Comparison of ENCODE assay signal across 11 cellular contexts in genomic region chr2:1656961-1657841, GRCh38.
DNase-seq lines count a peak whose midpoint lies in the region; ATAC-seq and TF ChIP-seq lines count a peak whose summit lies in the region.
"Had no signal": no experiment of that assay in that cellular context is flagged by ENCODE, and none has a peak within 500 bp of the region (broad histone marks: within the 10 kb centered on the region; RNA-seq: fewer than 3 reads in every experiment).

No MANE protein-coding gene starts in this region.

- H3K27ac Mint-ChIP-seq in H9: peak overlapping the region; percentile 30 to 82 (median 37); a peak in 6 of 7 replicates
- H3K27ac Mint-ChIP-seq: activated T-helper 17 cell treated with anti-CD3 and anti-CD28 coated beads, Interleukin-2, amount 50 U/mL, for 72 hours had no signal

- H3K4me3 ChIP-seq in OCI-LY7 (ENCODE audit: low read depth, low read length, poor library complexity, severe bottlenecking) (no peak overlapping the region), right atrium auricular region (no peak overlapping the region), smooth muscle cell (no peak overlapping the region), HAP-1 (no peak overlapping the region)
- H3K4me3 ChIP-seq: GM23248, testis had no signal

- H3K9me3 Mint-ChIP-seq in H9: no peaks in the 10 kb centered on the region
- H3K9me3 Mint-ChIP-seq: activated T-helper 17 cell treated with anti-CD3 and anti-CD28 coated beads, Interleukin-2, amount 50 U/mL, for 72 hours had no signal

- H3K18ac ChIP-seq in H9 (ENCODE audit: insufficient read length, low read depth, low read length): no peak overlapping the region

- peaks cover 2% of the 10 kb centered on the region for H3K27me3 Mint-ChIP-seq in H9 (ENCODE audit: low read depth)
- H3K27me3 Mint-ChIP-seq: activated T-helper 17 cell treated with anti-CD3 and anti-CD28 coated beads, Interleukin-2, amount 50 U/mL, for 72 hours had no signal

- no peak overlapping the region for H3K4ac ChIP-seq in H9 (ENCODE audit: low read depth, low read length)

- no TSS peak for BruUV-seq in OCI-LY7 (replicated peaks; lab: Mats Ljungman, UMichigan)

- H3K27me3 ChIP-seq in H9 (ENCODE audit: insufficient read depth, low read length) (no peaks in the 10 kb centered on the region), right atrium auricular region (no peaks in the 10 kb centered on the region), smooth muscle cell (ENCODE audit: low read depth) (no peaks in the 10 kb centered on the region), HAP-1 (ENCODE audit: low read depth) (no peaks in the 10 kb centered on the region)
- H3K27me3 ChIP-seq: testis had no signal

- POLR2A ChIA-PET in OCI-LY7 (lab: Charles Lee): no interaction called here

- no peak overlapping the region for H3K4me3 Mint-ChIP-seq in H9
- H3K4me3 Mint-ChIP-seq: activated T-helper 17 cell treated with anti-CD3 and anti-CD28 coated beads, Interleukin-2, amount 50 U/mL, for 72 hours had no signal

- DNase-seq in H9: peak; percentile 68
- no peak for DNase-seq in OCI-LY7 (ENCODE audit: low spot score)
- DNase-seq in right atrium auricular region (ENCODE audit: low spot score): no peak
- DNase-seq in smooth muscle cell (lab: John Stamatoyannopoulos, UW; ENCODE audit: unreplicated experiment): no peak
- no peak for DNase-seq in HAP-1 (ENCODE audit: low spot score in 2 of 2)
- DNase-seq: activated CD4-positive, alpha-beta T cell treated with anti-CD3 and anti-CD28 coated beads for 4 hours; GM23248; testis had no signal

- H2AFZ ChIP-seq in H9 (ENCODE audit: low read length) (no peak overlapping the region), OCI-LY7 (ENCODE audit: low read length) (no peak overlapping the region), smooth muscle cell (ENCODE audit: low read depth) (no peak overlapping the region)
- H2AFZ ChIP-seq: GM23248 had no signal

- H2BK12ac ChIP-seq in H9 (ENCODE audit: insufficient read length, low read depth, low read length): no peak overlapping the region

- no peak overlapping the region for H2BK20ac ChIP-seq in H9 (ENCODE audit: low read depth, low read length, poor library complexity, severe bottlenecking)

- CTCF ChIA-PET in OCI-LY7 (lab: Charles Lee; ENCODE audit: unreplicated experiment): no interaction called here

- H4K8ac ChIP-seq in H9 (replicated peaks; ENCODE audit: insufficient read length, low read depth, low read length): no peak overlapping the region

- H3K14ac ChIP-seq in H9 (ENCODE audit: insufficient read depth, low read length): no peak overlapping the region

- no peak overlapping the region for H2BK120ac ChIP-seq in H9 (ENCODE audit: low read depth, low read length, poor library complexity, severe bottlenecking)

- H3K56ac ChIP-seq in H9 (ENCODE audit: insufficient read length, low read depth, low read length): no peak overlapping the region

- H3K79me2 ChIP-seq in H9 (ENCODE audit: insufficient read depth, low read length): no peaks in the 10 kb centered on the region
- no peaks in the 10 kb centered on the region for H3K79me2 ChIP-seq in OCI-LY7 (ENCODE audit: insufficient read depth, low read depth, low read length)
- H3K79me2 ChIP-seq in smooth muscle cell (ENCODE audit: low read depth): peaks cover 3% of the 10 kb centered on the region

- H3K4me2 ChIP-seq in H9 (ENCODE audit: insufficient read depth, insufficient read length, low read length) (no peak overlapping the region), OCI-LY7 (ENCODE audit: low read length) (no peak overlapping the region), smooth muscle cell (no peak overlapping the region)

- intact Hi-C loops in OCI-LY7 (cut with micrococcal nuclease; ENCODE audit: unreplicated experiment): loop anchor here (5.0 kb wide), 1 partner anchor 65 kb away; no protein-coding TSS in a partner anchor

- H3K36me3 ChIP-seq in OCI-LY7 (ENCODE audit: insufficient read depth, low read length) (no peaks in the 10 kb centered on the region), right atrium auricular region (peaks cover 26% of the 10 kb centered on the region), smooth muscle cell (ENCODE audit: low read depth) (peaks cover 13% of the 10 kb centered on the region), HAP-1 (replicated peaks) (no peaks in the 10 kb centered on the region)

- H2BK5ac ChIP-seq in H9 (ENCODE audit: insufficient read length, low read length): no peak overlapping the region

- WGBS in H9 (ENCODE audit: extremely low coverage, insufficient read length, low lambda C conversion rate): no CpG with 5 or more reads among the region's 7 CpGs
- 73% methylated on average over 7 of the region's 7 CpGs for WGBS in smooth muscle cell (ENCODE audit: low lambda C conversion rate)

- H4K20me1 ChIP-seq in H9 (ENCODE audit: control insufficient read depth, insufficient read depth, insufficient read length): peaks cover 5% of the 10 kb centered on the region
- no peaks in the 10 kb centered on the region for H4K20me1 ChIP-seq in OCI-LY7 (ENCODE audit: insufficient read depth, low read length)
- H4K20me1 ChIP-seq in smooth muscle cell (ENCODE audit: low read depth): peaks cover 3% of the 10 kb centered on the region

- ATAC-seq in HG03378 (IDR thresholded peaks at IDR 0.05; ENCODE audit: unreplicated experiment) (no peak), GM21576 (IDR thresholded peaks at IDR 0.05; ENCODE audit: unreplicated experiment) (no peak)
- ATAC-seq: activated T-helper 17 cell treated with anti-CD3 and anti-CD28 coated beads, Interleukin-2, amount 50 U/mL, for 72 hours had no signal

- H2AK5ac ChIP-seq in H9 (ENCODE audit: insufficient read length, low read length): no peak overlapping the region

- H3K9me3 ChIP-seq in H9 (ENCODE audit: control insufficient read depth, low read depth, low read length) (no peaks in the 10 kb centered on the region), OCI-LY7 (ENCODE audit: low read length) (no peaks in the 10 kb centered on the region), right atrium auricular region (no peaks in the 10 kb centered on the region), smooth muscle cell (replicated peaks; ENCODE audit: low read depth) (no peaks in the 10 kb centered on the region), HAP-1 (no peaks in the 10 kb centered on the region)
- H3K9me3 ChIP-seq: testis had no signal

- H3K27ac ChIP-seq in H9 (ENCODE audit: insufficient read length, low read depth, low read length) (no peak overlapping the region), OCI-LY7 (ENCODE audit: low read depth, low read length, poor library complexity, severe bottlenecking) (no peak overlapping the region), right atrium auricular region (peak overlapping the region; percentile 68 to 76), smooth muscle cell (ENCODE audit: low read depth) (peak overlapping the region; percentile 97)
- H3K27ac ChIP-seq: GM23248, testis had no signal

- no peak overlapping the region for H2BK15ac ChIP-seq in H9 (ENCODE audit: low read depth, low read length)

- H3T11ph ChIP-seq in H9 (ENCODE audit: low read length): no peak overlapping the region

- no peak overlapping the region for H3K23ac ChIP-seq in H9 (ENCODE audit: insufficient read length, low read depth, low read length)

- H3K4me1 ChIP-seq in H9 (ENCODE audit: insufficient read depth, low read length) (no peaks in the 10 kb centered on the region; the same call in 1 of the 2 replicates), OCI-LY7 (ENCODE audit: insufficient read depth, low read length, poor library complexity, severe bottlenecking) (no peaks in the 10 kb centered on the region), right atrium auricular region (peaks cover 0 to 18% of the 10 kb centered on the region in 2 donors), smooth muscle cell (ENCODE audit: low read depth) (no peaks in the 10 kb centered on the region), HAP-1 (no peaks in the 10 kb centered on the region)
- H3K4me1 ChIP-seq: testis had no signal

- no peak overlapping the region for H3K9ac ChIP-seq in H9 (ENCODE audit: extremely low read depth, insufficient read length, low read length)
- no peak overlapping the region for H3K9ac ChIP-seq in smooth muscle cell (ENCODE audit: low read depth)
- H3K9ac ChIP-seq: GM23248 had no signal

- H3F3A ChIP-seq in smooth muscle cell (ENCODE audit: low read depth): peaks cover 4% of the 10 kb centered on the region

- H3K23me2 ChIP-seq in H9 (ENCODE audit: insufficient read length, low read depth, low read length, poor library complexity, severe bottlenecking): no peaks in the 10 kb centered on the region

- TF ChIP-seq CTCF in H9 (conservative IDR thresholded peaks at IDR 0.05): no peak
- 0 out of 2 replicates have a peak, but pooled peaks have one; percentile 12 for TF ChIP-seq CTCF in OCI-LY7 (conservative IDR thresholded peaks at IDR 0.05; ENCODE audit: low read length)
- no peak for TF ChIP-seq CTCF in right atrium auricular region (IDR thresholded peaks at IDR 0.05)
- TF ChIP-seq CTCF in smooth muscle cell (IDR thresholded peaks at IDR 0.05; ENCODE audit: borderline replicate concordance, insufficient read depth, poor library complexity, severe bottlenecking): no peak

- H4K91ac ChIP-seq in H9 (ENCODE audit: insufficient read length, low read depth, low read length): no peak overlapping the region

- no peaks in the 10 kb centered on the region for H3K79me1 ChIP-seq in H9 (ENCODE audit: insufficient read depth, low read depth, low read length, poor library complexity, severe bottlenecking)

- in situ Hi-C loops in HAP-1 (cut with MboI; ENCODE audit: low sequenced_read_pairs): no loop called here

- H4K5ac ChIP-seq in H9 (ENCODE audit: insufficient read length, low read depth, low read length): no peak overlapping the region

- peaks cover 4 to 19% of the 10 kb centered on the region in 2 experiments for H3K4me1 Mint-ChIP-seq in H9
- H3K4me1 Mint-ChIP-seq: activated T-helper 17 cell treated with anti-CD3 and anti-CD28 coated beads, Interleukin-2, amount 50 U/mL, for 72 hours had no signal

- H3K9me2 ChIP-seq in OCI-LY7 (ENCODE audit: insufficient read depth, low read length): no peaks in the 10 kb centered on the region

- peaks cover 19 to 50% (median 39%) of the 10 kb centered on the region in 3 experiments; a peak in 6 of 7 replicates for H3K36me3 Mint-ChIP-seq in H9 (ENCODE audit: insufficient read depth in 1 of 3, low read depth in 3 of 3)

Comparison
In these comparisons a context has a peak if more than half of its experiments do, and no peak if none do; other contexts are left out.
1. H3K27ac ChIP-seq: peak in right atrium auricular region (2 of 2) and smooth muscle cell (single experiment); none in H9 (single experiment) and OCI-LY7 (single experiment).